Comparison of ENCODE assay signal across 7 cellular contexts in genomic region chr6:113564401-113565161, GRCh38.
DNase-seq lines count a peak whose midpoint lies in the region; TF ChIP-seq lines count a peak whose summit lies in the region.

No MANE protein-coding gene starts in this region.

- peak; percentile 1 for DNase-seq in GM19238 (ENCODE audit: insufficient read length, low spot score)
- peak; percentile 88 to 92 for DNase-seq in SJCRH30
- peak; percentile 84 for DNase-seq in fibroblast of the conjunctiva (ENCODE audit: low read depth)
- no peak for DNase-seq in activated CD4-positive, CD25-positive, alpha-beta regulatory T cell treated with anti-CD3 and anti-CD28 coated beads, Interleukin-2, amount 50 U/mL, for 72 hours
- DNase-seq in activated CD8-positive, alpha-beta memory T cell treated with anti-CD3 and anti-CD28 coated beads, Interleukin-2, amount 50 U/mL, for 4 hours = no peak

- peaks cover 7% of the 10 kb centered on the region for H3K27me3 Mint-ChIP-seq in nephron (ENCODE audit: low read depth)

- H3K9ac ChIP-seq in HUES48 (ENCODE audit: low read depth, low read length) = peak overlapping the region; percentile 51; the same call in 1 of the 2 replicates

- H3K27ac Mint-ChIP-seq in nephron = peak overlapping the region; percentile 89 to 93 (median 91)

- peak overlapping the region; percentile 42 for H3K4me3 ChIP-seq in HUES48 (ENCODE audit: low read depth, low read length)
- H3K4me3 ChIP-seq in SJCRH30 = peak overlapping the region; percentile 54

- H3K36me3 Mint-ChIP-seq in nephron (ENCODE audit: low read depth) = no peaks in the 10 kb centered on the region

- H3K27ac ChIP-seq in HUES48 (ENCODE audit: low read depth, low read length) (peak overlapping the region; percentile 79), SJCRH30 (peak overlapping the region; percentile 77)

- peak overlapping the region; percentile 59 to 77 (median 71) for H3K4me3 Mint-ChIP-seq in nephron

- H3K9me3 ChIP-seq in HUES48 (ENCODE audit: control insufficient read depth, insufficient read depth, low read length) = no peaks in the 10 kb centered on the region
- H3K9me3 ChIP-seq in SJCRH30 (replicated peaks) = no peaks in the 10 kb centered on the region

- no peaks in the 10 kb centered on the region for H3K9me3 Mint-ChIP-seq in nephron

- H3K4me1 Mint-ChIP-seq in nephron = peaks cover 26% of the 10 kb centered on the region

- H3K27me3 ChIP-seq in HUES48 (ENCODE audit: control insufficient read depth, insufficient read depth, low read length) (peaks cover 12% of the 10 kb centered on the region), SJCRH30 (no peaks in the 10 kb centered on the region)

- no peaks in the 10 kb centered on the region for H3K36me3 ChIP-seq in HUES48 (ENCODE audit: control insufficient read depth, insufficient read depth, low read length)
- no peaks in the 10 kb centered on the region for H3K36me3 ChIP-seq in SJCRH30

- peaks cover 17% of the 10 kb centered on the region for H3K4me1 ChIP-seq in HUES48 (ENCODE audit: control insufficient read depth, insufficient read depth, low read length)
- peaks cover 6% of the 10 kb centered on the region for H3K4me1 ChIP-seq in SJCRH30

- no peak for TF ChIP-seq CTCF in nephron (IDR thresholded peaks at IDR 0.05; ENCODE audit: unreplicated experiment in 3 of 3)

Comparison
In these comparisons a context has a peak if more than half of its experiments do, and no peak if none do; other contexts are left out.
1. DNase-seq: peak in GM19238 (single experiment), SJCRH30 (2 of 2) and fibroblast of the conjunctiva (single experiment); none in activated CD4-positive, CD25-positive, alpha-beta regulatory T cell treated with anti-CD3 and anti-CD28 coated beads, Interleukin-2, amount 50 U/mL, for 72 hours (single experiment) and activated CD8-positive, alpha-beta memory T cell treated with anti-CD3 and anti-CD28 coated beads, Interleukin-2, amount 50 U/mL, for 4 hours (single experiment).